In genomic region chr2:168773719-168774521, GRCh38 we compare ENCODE assay signal across 1 cellular context.
TF ChIP-seq lines count a peak whose summit lies in the region.

No MANE protein-coding gene starts in this region.

TF ChIP-seq in K562, 482 proteins besides CTCF, POLR2A, EP300 and RAD21 (continued from another document and continues in another):
- TF ChIP-seq KLF13 (tag; IDR thresholded peaks at IDR 0.05; ENCODE audit: borderline replicate concordance, low read depth) (0 out of 2 replicates have a peak, but pooled peaks have one; percentile 30), NKRF (IDR thresholded peaks at IDR 0.05; ENCODE audit: borderline replicate concordance) (no peak), XRCC5 (IDR thresholded peaks at IDR 0.05; ENCODE audit: low read depth, low read length) (no peak), ZC3H8 (IDR thresholded peaks at IDR 0.05) (no peak), HOXB6 (CRISPR knock-in tag; IDR thresholded peaks at IDR 0.05; ENCODE audit: borderline replicate concordance) (no peak), ARID1B (IDR thresholded peaks at IDR 0.05) (peak; percentile 100), HDAC1 (IDR thresholded peaks at IDR 0.05) (peak; percentile 66 to 95; a peak in 3 of 4 replicates), GABPA (tag; conservative IDR thresholded peaks at IDR 0.05; ENCODE audit: low read depth) (peak; percentile 42), CEBPG (CRISPR knock-in tag; IDR thresholded peaks at IDR 0.05) (peak; percentile 79), CEBPG (tag; conservative IDR thresholded peaks at IDR 0.05 in 1 of 2, IDR thresholded peaks at IDR 0.05 in 1 of 2) (peak; percentile 83 to 96), ZFP91 (CRISPR knock-in tag; IDR thresholded peaks at IDR 0.05) (no peak), ZKSCAN8 (CRISPR knock-in tag; IDR thresholded peaks at IDR 0.05) (peak; percentile 91; the same call in 1 of the 2 replicates), YBX1 (IDR thresholded peaks at IDR 0.05) (no peak), CBFA2T2 (conservative IDR thresholded peaks at IDR 0.05) (peak; percentile 99), ZNF76 (CRISPR knock-in tag; IDR thresholded peaks at IDR 0.05; ENCODE audit: borderline replicate concordance) (no peak), HMGXB4 (CRISPR knock-in tag; IDR thresholded peaks at IDR 0.05) (no peak), ZNF146 (CRISPR knock-in tag; IDR thresholded peaks at IDR 0.05; ENCODE audit: unreplicated experiment) (no peak), ZNF778 (CRISPR knock-in tag; IDR thresholded peaks at IDR 0.05) (no peak), BRD4 (IDR thresholded peaks at IDR 0.05) (no peak), DPF2 (IDR thresholded peaks at IDR 0.05) (peak; percentile 100), SRF (CRISPR knock-in tag; IDR thresholded peaks at IDR 0.05) (peak in 1 of 2 experiments; percentile 73; a peak in 1 of 4 replicates), JUNB (CRISPR knock-in tag; conservative IDR thresholded peaks at IDR 0.05) (no peak), MAFG (tag; conservative IDR thresholded peaks at IDR 0.05) (no peak), TCF7L2 (IDR thresholded peaks at IDR 0.05; ENCODE audit: low read depth, low read length) (no peak), FOSL1 (tag; conservative IDR thresholded peaks at IDR 0.05) (peak; percentile 83), CHD1 (IDR thresholded peaks at IDR 0.05; ENCODE audit: low read length) (no peak), BRD9 (IDR thresholded peaks at IDR 0.05; ENCODE audit: low read depth, partially characterized antibody) (peak; percentile 94), BACH1 (tag; IDR thresholded peaks at IDR 0.05) (peak; percentile 45; the same call in 1 of the 2 replicates), FOXJ2 (tag; IDR thresholded peaks at IDR 0.05) (peak; percentile 97), CAMTA2 (CRISPR knock-in tag; conservative IDR thresholded peaks at IDR 0.05) (no peak), MTA1 (IDR thresholded peaks at IDR 0.05; ENCODE audit: borderline replicate concordance) (peak; percentile 94), NELFE (IDR thresholded peaks at IDR 0.05; ENCODE audit: insufficient read depth, insufficient read length) (no peak), HSF4 (CRISPR knock-in tag; IDR thresholded peaks at IDR 0.05; ENCODE audit: borderline replicate concordance) (no peak), ZNF398 (CRISPR knock-in tag; IDR thresholded peaks at IDR 0.05) (no peak), ZBTB17 (CRISPR knock-in tag; IDR thresholded peaks at IDR 0.05) (peak; percentile 97), ADNP (tag; IDR thresholded peaks at IDR 0.05) (peak; percentile 95), RBM17 (IDR thresholded peaks at IDR 0.05; ENCODE audit: borderline replicate concordance, low read depth, low read length) (no peak)
- TF ChIP-seq, protein P1, sequence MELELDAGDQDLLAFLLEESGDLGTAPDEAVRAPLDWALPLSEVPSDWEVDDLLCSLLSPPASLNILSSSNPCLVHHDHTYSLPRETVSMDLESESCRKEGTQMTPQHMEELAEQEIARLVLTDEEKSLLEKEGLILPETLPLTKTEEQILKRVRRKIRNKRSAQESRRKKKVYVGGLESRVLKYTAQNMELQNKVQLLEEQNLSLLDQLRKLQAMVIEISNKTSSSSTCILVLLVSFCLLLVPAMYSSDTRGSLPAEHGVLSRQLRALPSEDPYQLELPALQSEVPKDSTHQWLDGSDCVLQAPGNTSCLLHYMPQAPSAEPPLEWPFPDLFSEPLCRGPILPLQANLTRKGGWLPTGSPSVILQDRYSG (tag; conservative IDR thresholded peaks at IDR 0.05; ENCODE audit: low read depth), result no peak
- TF ChIP-seq, protein P2, sequence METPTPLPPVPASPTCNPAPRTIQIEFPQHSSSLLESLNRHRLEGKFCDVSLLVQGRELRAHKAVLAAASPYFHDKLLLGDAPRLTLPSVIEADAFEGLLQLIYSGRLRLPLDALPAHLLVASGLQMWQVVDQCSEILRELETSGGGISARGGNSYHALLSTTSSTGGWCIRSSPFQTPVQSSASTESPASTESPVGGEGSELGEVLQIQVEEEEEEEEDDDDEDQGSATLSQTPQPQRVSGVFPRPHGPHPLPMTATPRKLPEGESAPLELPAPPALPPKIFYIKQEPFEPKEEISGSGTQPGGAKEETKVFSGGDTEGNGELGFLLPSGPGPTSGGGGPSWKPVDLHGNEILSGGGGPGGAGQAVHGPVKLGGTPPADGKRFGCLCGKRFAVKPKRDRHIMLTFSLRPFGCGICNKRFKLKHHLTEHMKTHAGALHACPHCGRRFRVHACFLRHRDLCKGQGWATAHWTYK (CRISPR knock-in tag; IDR thresholded peaks at IDR 0.05), result peak; percentile 95
- TF ChIP-seq, protein P3, sequence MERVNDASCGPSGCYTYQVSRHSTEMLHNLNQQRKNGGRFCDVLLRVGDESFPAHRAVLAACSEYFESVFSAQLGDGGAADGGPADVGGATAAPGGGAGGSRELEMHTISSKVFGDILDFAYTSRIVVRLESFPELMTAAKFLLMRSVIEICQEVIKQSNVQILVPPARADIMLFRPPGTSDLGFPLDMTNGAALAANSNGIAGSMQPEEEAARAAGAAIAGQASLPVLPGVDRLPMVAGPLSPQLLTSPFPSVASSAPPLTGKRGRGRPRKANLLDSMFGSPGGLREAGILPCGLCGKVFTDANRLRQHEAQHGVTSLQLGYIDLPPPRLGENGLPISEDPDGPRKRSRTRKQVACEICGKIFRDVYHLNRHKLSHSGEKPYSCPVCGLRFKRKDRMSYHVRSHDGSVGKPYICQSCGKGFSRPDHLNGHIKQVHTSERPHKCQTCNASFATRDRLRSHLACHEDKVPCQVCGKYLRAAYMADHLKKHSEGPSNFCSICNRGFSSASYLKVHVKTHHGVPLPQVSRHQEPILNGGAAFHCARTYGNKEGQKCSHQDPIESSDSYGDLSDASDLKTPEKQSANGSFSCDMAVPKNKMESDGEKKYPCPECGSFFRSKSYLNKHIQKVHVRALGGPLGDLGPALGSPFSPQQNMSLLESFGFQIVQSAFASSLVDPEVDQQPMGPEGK (CRISPR knock-in tag; IDR thresholded peaks at IDR 0.05; ENCODE audit: borderline replicate concordance), result no peak
- TF ChIP-seq, protein P4, sequence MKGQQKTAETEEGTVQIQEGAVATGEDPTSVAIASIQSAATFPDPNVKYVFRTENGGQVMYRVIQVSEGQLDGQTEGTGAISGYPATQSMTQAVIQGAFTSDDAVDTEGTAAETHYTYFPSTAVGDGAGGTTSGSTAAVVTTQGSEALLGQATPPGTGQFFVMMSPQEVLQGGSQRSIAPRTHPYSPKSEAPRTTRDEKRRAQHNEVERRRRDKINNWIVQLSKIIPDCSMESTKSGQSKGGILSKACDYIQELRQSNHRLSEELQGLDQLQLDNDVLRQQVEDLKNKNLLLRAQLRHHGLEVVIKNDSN (CRISPR knock-in tag; IDR thresholded peaks at IDR 0.05), result peak; percentile 48
- TF ChIP-seq, protein P5, sequence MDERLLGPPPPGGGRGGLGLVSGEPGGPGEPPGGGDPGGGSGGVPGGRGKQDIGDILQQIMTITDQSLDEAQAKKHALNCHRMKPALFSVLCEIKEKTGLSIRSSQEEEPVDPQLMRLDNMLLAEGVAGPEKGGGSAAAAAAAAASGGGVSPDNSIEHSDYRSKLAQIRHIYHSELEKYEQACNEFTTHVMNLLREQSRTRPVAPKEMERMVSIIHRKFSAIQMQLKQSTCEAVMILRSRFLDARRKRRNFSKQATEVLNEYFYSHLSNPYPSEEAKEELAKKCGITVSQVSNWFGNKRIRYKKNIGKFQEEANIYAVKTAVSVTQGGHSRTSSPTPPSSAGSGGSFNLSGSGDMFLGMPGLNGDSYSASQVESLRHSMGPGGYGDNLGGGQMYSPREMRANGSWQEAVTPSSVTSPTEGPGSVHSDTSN (CRISPR knock-in tag; IDR thresholded peaks at IDR 0.05; ENCODE audit: low read depth), result no peak
- TF ChIP-seq, protein P5 (tag; conservative IDR thresholded peaks at IDR 0.05; ENCODE audit: low read depth), result peak; percentile 84
- TF ChIP-seq, protein P6, sequence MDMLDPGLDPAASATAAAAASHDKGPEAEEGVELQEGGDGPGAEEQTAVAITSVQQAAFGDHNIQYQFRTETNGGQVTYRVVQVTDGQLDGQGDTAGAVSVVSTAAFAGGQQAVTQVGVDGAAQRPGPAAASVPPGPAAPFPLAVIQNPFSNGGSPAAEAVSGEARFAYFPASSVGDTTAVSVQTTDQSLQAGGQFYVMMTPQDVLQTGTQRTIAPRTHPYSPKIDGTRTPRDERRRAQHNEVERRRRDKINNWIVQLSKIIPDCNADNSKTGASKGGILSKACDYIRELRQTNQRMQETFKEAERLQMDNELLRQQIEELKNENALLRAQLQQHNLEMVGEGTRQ (CRISPR knock-in tag; IDR thresholded peaks at IDR 0.05), result no peak
